Comparison of ENCODE assay signal across 22 cellular contexts in genomic region chr5:6843821-6844220, GRCh38.
"Had no signal": no experiment of that assay in that cellular context is flagged by ENCODE, and none has a peak within 500 bp of the region (broad histone marks: within the 10 kb centered on the region; RNA-seq: fewer than 3 reads in every experiment).

No MANE protein-coding gene starts in this region.

- DNase-seq: KBM-7, MV-4-11, NCI-H1048, NCI-H1417, NCI-H1436 treated with DMSO at 0.1 percent for 48 hours, NCI-H1694, NCI-H187 treated with DMSO at 0.1 percent for 48 hours, NCI-H2029 treated with DMSO at 0.1 percent for 48 hours, NCI-H2171 treated with DMSO at 0.1 percent for 48 hours, NCI-H345, NCI-H446 treated with DMSO at 0.1 percent for 48 hours, NCI-H510A treated with DMSO at 0.1 percent for 48 hours, NCI-H526, NCI-H82, Right ventricle myocardium superior, RPMI8226, SIG-M5 had no signal

- H3K36me3 ChIP-seq: SJSA1 had no signal

- H3K9me3 ChIP-seq: SJSA1 had no signal

- H3K4me1 ChIP-seq: SJSA1 had no signal

- FAIRE-seq: HTR-8/SVneo, RCC 7860 had no signal

- H3K4me3 ChIP-seq: SJSA1, SK-N-MC had no signal

- H3K27ac ChIP-seq: HL-60, SJSA1, SK-N-MC had no signal
